Comparison of ENCODE assay signal across 1 cellular context in the genomic region with DNA sequence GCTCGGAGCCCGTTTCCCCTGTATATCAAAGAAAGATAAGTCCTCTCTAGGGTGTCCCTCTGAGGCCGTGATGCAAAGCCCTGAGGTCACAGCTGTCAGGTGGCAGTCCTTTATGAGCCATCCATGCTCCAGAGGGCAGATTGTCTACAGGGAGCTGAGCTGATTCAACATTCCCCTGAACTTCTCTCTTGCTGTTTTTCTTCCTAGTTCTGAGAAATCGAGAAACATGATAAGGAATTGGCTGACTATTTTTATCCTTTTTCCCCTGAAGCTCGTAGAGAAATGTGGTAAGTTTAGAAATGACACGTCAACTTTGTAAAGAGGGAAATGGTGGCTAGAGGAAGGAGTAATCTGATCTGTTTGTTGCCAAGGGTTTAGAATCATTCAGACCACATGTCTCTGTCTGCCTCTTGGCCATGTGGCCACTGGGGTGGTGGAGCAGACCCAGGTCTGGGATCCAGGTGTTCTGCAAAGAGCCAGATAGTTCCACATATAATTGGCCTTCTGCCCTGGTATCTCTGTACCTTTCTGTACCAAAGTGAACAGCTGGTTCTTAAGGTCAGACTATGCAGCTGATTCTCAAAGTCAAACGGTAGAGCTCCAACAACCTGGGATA.
A peak's percentile ranks its signal among the peaks of the same experiment; 100 is the strongest.
TF ChIP-seq lines count a peak whose summit lies in the region.

No MANE protein-coding gene starts in this region.

TF ChIP-seq in K562, 482 proteins besides CTCF, POLR2A, EP300 and RAD21 (continued from another document and continues in another):
- TF ChIP-seq ZEB2 (IDR thresholded peaks at IDR 0.05) (peak; percentile 51; the same call in 1 of the 2 replicates), KAT8 (IDR thresholded peaks at IDR 0.05; ENCODE audit: low read depth) (no peak), RREB1 (CRISPR knock-in tag; IDR thresholded peaks at IDR 0.05) (no peak), ZNF57 (CRISPR knock-in tag; IDR thresholded peaks at IDR 0.05) (no peak), ARID2 (IDR thresholded peaks at IDR 0.05) (no peak), GTF3C2 (IDR thresholded peaks at IDR 0.05; ENCODE audit: borderline replicate concordance, extremely low read depth, insufficient read length) (no peak), ZNF175 (CRISPR knock-in tag; IDR thresholded peaks at IDR 0.05; ENCODE audit: low read depth) (0 out of 2 replicates have a peak, but pooled peaks have one; percentile 68), HLTF (IDR thresholded peaks at IDR 0.05) (no peak), RHOXF2B (CRISPR knock-in tag; conservative IDR thresholded peaks at IDR 0.05) (no peak), PKNOX1 (IDR thresholded peaks at IDR 0.05) (peak; percentile 77), RERE (CRISPR knock-in tag; IDR thresholded peaks at IDR 0.05; ENCODE audit: borderline replicate concordance) (no peak), FOS (IDR thresholded peaks at IDR 0.05; ENCODE audit: extremely low read depth, insufficient read length) (no peak), PTRF (tag; IDR thresholded peaks at IDR 0.05) (no peak), HEY1 (CRISPR knock-in tag; IDR thresholded peaks at IDR 0.05; ENCODE audit: borderline replicate concordance) (no peak), HOXB6 (CRISPR knock-in tag; IDR thresholded peaks at IDR 0.05; ENCODE audit: borderline replicate concordance) (no peak), ZNF232 (CRISPR knock-in tag; IDR thresholded peaks at IDR 0.05) (no peak), ZNF408 (CRISPR knock-in tag; IDR thresholded peaks at IDR 0.05; ENCODE audit: low read depth) (no peak), ZNF668 (CRISPR knock-in tag; IDR thresholded peaks at IDR 0.05) (no peak)
- TF ChIP-seq, protein P1, sequence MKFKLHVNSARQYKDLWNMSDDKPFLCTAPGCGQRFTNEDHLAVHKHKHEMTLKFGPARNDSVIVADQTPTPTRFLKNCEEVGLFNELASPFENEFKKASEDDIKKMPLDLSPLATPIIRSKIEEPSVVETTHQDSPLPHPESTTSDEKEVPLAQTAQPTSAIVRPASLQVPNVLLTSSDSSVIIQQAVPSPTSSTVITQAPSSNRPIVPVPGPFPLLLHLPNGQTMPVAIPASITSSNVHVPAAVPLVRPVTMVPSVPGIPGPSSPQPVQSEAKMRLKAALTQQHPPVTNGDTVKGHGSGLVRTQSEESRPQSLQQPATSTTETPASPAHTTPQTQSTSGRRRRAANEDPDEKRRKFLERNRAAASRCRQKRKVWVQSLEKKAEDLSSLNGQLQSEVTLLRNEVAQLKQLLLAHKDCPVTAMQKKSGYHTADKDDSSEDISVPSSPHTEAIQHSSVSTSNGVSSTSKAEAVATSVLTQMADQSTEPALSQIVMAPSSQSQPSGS (CRISPR knock-in tag; IDR thresholded peaks at IDR 0.05) = no peak
- TF ChIP-seq, protein P2, sequence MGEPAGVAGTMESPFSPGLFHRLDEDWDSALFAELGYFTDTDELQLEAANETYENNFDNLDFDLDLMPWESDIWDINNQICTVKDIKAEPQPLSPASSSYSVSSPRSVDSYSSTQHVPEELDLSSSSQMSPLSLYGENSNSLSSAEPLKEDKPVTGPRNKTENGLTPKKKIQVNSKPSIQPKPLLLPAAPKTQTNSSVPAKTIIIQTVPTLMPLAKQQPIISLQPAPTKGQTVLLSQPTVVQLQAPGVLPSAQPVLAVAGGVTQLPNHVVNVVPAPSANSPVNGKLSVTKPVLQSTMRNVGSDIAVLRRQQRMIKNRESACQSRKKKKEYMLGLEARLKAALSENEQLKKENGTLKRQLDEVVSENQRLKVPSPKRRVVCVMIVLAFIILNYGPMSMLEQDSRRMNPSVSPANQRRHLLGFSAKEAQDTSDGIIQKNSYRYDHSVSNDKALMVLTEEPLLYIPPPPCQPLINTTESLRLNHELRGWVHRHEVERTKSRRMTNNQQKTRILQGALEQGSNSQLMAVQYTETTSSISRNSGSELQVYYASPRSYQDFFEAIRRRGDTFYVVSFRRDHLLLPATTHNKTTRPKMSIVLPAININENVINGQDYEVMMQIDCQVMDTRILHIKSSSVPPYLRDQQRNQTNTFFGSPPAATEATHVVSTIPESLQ (CRISPR knock-in tag; IDR thresholded peaks at IDR 0.05) = no peak
- TF ChIP-seq, protein P3, sequence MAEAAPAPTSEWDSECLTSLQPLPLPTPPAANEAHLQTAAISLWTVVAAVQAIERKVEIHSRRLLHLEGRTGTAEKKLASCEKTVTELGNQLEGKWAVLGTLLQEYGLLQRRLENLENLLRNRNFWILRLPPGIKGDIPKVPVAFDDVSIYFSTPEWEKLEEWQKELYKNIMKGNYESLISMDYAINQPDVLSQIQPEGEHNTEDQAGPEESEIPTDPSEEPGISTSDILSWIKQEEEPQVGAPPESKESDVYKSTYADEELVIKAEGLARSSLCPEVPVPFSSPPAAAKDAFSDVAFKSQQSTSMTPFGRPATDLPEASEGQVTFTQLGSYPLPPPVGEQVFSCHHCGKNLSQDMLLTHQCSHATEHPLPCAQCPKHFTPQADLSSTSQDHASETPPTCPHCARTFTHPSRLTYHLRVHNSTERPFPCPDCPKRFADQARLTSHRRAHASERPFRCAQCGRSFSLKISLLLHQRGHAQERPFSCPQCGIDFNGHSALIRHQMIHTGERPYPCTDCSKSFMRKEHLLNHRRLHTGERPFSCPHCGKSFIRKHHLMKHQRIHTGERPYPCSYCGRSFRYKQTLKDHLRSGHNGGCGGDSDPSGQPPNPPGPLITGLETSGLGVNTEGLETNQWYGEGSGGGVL (CRISPR knock-in tag; IDR thresholded peaks at IDR 0.05) = no peak
